Comparison of ENCODE assay signal across 1 cellular context in genomic region chr4:2260336-2261109, GRCh38.
TF ChIP-seq lines count a peak whose summit lies in the region.

No MANE protein-coding gene starts in this region.

TF ChIP-seq in GM23338, 12 proteins besides CTCF, POLR2A, EP300 and RAD21 (continued from another document):
- TF ChIP-seq, protein P1, sequence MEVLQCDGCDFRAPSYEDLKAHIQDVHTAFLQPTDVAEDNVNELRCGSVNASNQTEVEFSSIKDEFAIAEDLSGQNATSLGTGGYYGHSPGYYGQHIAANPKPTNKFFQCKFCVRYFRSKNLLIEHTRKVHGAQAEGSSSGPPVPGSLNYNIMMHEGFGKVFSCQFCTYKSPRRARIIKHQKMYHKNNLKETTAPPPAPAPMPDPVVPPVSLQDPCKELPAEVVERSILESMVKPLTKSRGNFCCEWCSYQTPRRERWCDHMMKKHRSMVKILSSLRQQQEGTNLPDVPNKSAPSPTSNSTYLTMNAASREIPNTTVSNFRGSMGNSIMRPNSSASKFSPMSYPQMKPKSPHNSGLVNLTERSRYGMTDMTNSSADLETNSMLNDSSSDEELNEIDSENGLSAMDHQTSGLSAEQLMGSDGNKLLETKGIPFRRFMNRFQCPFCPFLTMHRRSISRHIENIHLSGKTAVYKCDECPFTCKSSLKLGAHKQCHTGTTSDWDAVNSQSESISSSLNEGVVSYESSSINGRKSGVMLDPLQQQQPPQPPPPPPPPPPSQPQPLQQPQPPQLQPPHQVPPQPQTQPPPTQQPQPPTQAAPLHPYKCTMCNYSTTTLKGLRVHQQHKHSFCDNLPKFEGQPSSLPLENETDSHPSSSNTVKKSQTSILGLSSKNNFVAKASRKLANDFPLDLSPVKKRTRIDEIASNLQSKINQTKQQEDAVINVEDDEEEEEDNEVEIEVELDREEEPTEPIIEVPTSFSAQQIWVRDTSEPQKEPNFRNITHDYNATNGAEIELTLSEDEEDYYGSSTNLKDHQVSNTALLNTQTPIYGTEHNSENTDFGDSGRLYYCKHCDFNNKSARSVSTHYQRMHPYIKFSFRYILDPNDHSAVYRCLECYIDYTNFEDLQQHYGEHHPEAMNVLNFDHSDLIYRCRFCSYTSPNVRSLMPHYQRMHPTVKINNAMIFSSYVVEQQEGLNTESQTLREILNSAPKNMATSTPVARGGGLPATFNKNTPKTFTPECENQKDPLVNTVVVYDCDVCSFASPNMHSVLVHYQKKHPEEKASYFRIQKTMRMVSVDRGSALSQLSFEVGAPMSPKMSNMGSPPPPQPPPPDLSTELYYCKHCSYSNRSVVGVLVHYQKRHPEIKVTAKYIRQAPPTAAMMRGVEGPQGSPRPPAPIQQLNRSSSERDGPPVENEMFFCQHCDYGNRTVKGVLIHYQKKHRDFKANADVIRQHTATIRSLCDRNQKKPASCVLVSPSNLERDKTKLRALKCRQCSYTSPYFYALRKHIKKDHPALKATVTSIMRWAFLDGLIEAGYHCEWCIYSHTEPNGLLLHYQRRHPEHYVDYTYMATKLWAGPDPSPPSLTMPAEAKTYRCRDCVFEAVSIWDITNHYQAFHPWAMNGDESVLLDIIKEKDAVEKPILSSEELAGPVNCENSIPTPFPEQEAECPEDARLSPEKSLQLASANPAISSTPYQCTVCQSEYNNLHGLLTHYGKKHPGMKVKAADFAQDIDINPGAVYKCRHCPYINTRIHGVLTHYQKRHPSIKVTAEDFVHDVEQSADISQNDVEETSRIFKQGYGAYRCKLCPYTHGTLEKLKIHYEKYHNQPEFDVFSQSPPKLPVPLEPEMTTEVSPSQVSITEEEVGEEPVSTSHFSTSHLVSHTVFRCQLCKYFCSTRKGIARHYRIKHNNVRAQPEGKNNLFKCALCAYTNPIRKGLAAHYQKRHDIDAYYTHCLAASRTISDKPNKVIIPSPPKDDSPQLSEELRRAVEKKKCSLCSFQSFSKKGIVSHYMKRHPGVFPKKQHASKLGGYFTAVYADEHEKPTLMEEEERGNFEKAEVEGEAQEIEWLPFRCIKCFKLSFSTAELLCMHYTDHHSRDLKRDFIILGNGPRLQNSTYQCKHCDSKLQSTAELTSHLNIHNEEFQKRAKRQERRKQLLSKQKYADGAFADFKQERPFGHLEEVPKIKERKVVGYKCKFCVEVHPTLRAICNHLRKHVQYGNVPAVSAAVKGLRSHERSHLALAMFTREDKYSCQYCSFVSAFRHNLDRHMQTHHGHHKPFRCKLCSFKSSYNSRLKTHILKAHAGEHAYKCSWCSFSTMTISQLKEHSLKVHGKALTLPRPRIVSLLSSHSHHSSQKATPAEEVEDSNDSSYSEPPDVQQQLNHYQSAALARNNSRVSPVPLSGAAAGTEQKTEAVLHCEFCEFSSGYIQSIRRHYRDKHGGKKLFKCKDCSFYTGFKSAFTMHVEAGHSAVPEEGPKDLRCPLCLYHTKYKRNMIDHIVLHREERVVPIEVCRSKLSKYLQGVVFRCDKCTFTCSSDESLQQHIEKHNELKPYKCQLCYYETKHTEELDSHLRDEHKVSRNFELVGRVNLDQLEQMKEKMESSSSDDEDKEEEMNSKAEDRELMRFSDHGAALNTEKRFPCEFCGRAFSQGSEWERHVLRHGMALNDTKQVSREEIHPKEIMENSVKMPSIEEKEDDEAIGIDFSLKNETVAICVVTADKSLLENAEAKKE (CRISPR knock-in tag; IDR thresholded peaks at IDR 0.05) = no peak
- TF ChIP-seq STAT1 (IDR thresholded peaks at IDR 0.05; ENCODE audit: unreplicated experiment) (no peak), NANOG (IDR thresholded peaks at IDR 0.05; ENCODE audit: borderline replicate concordance) (no peak), ZNF331 (CRISPR knock-in tag; IDR thresholded peaks at IDR 0.05; ENCODE audit: low read depth) (no peak), CREB1 (CRISPR knock-in tag; IDR thresholded peaks at IDR 0.05; ENCODE audit: low read depth) (no peak), EZH2 (IDR thresholded peaks at IDR 0.05; ENCODE audit: low read depth, unreplicated experiment) (no peak), EZH2phosphoT487 (IDR thresholded peaks at IDR 0.05; ENCODE audit: unreplicated experiment) (no peak), ZNF114 (CRISPR knock-in tag; IDR thresholded peaks at IDR 0.05) (no peak), POLR2AphosphoS5 (IDR thresholded peaks at IDR 0.05; ENCODE audit: low read depth) (no peak)
- TF ChIP-seq, protein P2, sequence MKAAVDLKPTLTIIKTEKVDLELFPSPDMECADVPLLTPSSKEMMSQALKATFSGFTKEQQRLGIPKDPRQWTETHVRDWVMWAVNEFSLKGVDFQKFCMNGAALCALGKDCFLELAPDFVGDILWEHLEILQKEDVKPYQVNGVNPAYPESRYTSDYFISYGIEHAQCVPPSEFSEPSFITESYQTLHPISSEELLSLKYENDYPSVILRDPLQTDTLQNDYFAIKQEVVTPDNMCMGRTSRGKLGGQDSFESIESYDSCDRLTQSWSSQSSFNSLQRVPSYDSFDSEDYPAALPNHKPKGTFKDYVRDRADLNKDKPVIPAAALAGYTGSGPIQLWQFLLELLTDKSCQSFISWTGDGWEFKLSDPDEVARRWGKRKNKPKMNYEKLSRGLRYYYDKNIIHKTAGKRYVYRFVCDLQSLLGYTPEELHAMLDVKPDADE (IDR thresholded peaks at IDR 0.05) = no peak
- TF ChIP-seq, protein P3, sequence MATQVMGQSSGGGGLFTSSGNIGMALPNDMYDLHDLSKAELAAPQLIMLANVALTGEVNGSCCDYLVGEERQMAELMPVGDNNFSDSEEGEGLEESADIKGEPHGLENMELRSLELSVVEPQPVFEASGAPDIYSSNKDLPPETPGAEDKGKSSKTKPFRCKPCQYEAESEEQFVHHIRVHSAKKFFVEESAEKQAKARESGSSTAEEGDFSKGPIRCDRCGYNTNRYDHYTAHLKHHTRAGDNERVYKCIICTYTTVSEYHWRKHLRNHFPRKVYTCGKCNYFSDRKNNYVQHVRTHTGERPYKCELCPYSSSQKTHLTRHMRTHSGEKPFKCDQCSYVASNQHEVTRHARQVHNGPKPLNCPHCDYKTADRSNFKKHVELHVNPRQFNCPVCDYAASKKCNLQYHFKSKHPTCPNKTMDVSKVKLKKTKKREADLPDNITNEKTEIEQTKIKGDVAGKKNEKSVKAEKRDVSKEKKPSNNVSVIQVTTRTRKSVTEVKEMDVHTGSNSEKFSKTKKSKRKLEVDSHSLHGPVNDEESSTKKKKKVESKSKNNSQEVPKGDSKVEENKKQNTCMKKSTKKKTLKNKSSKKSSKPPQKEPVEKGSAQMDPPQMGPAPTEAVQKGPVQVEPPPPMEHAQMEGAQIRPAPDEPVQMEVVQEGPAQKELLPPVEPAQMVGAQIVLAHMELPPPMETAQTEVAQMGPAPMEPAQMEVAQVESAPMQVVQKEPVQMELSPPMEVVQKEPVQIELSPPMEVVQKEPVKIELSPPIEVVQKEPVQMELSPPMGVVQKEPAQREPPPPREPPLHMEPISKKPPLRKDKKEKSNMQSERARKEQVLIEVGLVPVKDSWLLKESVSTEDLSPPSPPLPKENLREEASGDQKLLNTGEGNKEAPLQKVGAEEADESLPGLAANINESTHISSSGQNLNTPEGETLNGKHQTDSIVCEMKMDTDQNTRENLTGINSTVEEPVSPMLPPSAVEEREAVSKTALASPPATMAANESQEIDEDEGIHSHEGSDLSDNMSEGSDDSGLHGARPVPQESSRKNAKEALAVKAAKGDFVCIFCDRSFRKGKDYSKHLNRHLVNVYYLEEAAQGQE (IDR thresholded peaks at IDR 0.05; ENCODE audit: unreplicated experiment) = no peak
